15 cellular contexts compared by ENCODE assay signal in the genomic region with DNA sequence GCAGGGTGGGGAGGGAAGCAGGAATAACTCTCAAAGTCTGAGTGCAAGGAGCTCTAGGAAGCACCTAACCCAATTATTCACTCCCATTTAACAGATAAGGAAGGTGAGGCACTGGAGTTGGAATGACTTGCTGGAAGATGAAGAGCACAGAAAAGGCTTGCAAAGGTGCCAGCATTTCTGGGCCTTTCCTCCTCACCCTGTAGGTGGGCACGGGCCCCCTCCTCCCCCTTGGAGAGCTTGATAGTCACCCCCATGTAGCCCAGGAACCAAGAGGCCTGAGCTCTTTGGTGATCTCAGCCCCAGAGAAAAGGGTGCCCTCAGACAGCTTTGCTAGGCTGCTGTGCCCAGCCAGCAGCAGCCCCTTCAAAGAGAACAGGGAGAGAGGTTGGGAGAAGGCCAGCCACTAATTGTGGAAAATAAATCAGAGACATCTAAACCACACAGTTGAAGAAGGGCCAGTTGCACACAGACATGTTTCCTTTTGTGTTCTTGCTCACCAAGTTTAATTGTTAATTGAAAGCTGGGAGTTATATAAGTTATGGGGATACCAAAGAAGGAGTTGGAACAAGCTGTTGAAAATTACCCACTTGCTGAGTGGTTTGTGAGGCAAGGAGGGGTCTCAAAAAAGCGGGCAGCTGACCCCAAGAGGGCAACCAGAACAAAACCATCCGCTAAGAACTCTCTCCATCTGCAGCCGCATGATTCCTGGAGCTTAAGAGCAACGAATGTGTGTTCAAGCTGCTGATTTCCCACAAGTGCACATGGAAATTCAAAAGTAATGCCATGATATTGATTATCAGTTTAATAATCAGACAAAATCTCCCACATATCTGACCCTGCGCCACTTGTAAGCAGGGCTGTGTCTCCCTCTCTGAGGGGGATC.
DNase-seq lines count a peak whose midpoint lies in the region; ATAC-seq, FAIRE-seq and TF ChIP-seq lines count a peak whose summit lies in the region.
"Had no signal": no experiment of that assay in that cellular context is flagged by ENCODE, and none has a peak within 500 bp of the region (broad histone marks: within the 10 kb centered on the region; RNA-seq: fewer than 3 reads in every experiment).

No MANE protein-coding gene starts in this region.

- intact Hi-C loops in CD14-positive monocyte (cut with micrococcal nuclease), result no loop called here
- intact Hi-C loops in prostate gland (cut with DNase I), result no loop called here

- peaks cover 0 to 3% of the 10 kb centered on the region in 2 donors for H3K36me3 Mint-ChIP-seq in CD14-positive monocyte
- H3K36me3 Mint-ChIP-seq: CD4-positive, CD25-positive, alpha-beta regulatory T cell had no signal

- TF ChIP-seq EP300 in gastroesophageal sphincter (IDR thresholded peaks at IDR 0.05), result no peak

- peaks cover 3 to 13% (median 5%) of the 10 kb centered on the region in 3 donors for H3K27me3 Mint-ChIP-seq in CD14-positive monocyte (ENCODE audit: low read depth in 3 of 3)

- no peaks in the 10 kb centered on the region for H3K9me3 Mint-ChIP-seq in CD14-positive monocyte

- ATAC-seq in gastroesophageal sphincter, result no peak
- ATAC-seq in GM19328 (IDR thresholded peaks at IDR 0.05; ENCODE audit: unreplicated experiment), result no peak
- no peak for ATAC-seq in GM21576 (IDR thresholded peaks at IDR 0.05; ENCODE audit: unreplicated experiment)

- 27 to 44% methylated on average over 2 to 5 of the region's 6 CpGs for WGBS in gastroesophageal sphincter (ENCODE audit: low coverage in 1 of 2), 2 donors
- 27% methylated on average over 6 of the region's 6 CpGs for WGBS in prostate gland

- TF ChIP-seq POLR2A in gastroesophageal sphincter (IDR thresholded peaks at IDR 0.05), result no peak
- no peak for TF ChIP-seq POLR2A in prostate gland (IDR thresholded peaks at IDR 0.05)
- no peak for TF ChIP-seq POLR2A in GM12892 (IDR thresholded peaks at IDR 0.05; ENCODE audit: low read depth, low read length)

- no peak overlapping the region for H3K9ac ChIP-seq in adipocyte (ENCODE audit: low read length)

- FAIRE-seq in GM12892 (lab: Jason Lieb, UNC), result no peak

- no peaks in the 10 kb centered on the region for H3K36me3 ChIP-seq in adipocyte (ENCODE audit: control insufficient read depth, insufficient read depth, low read length, severe bottlenecking)
- H3K36me3 ChIP-seq in gastroesophageal sphincter, result no peaks in the 10 kb centered on the region
- H3K36me3 ChIP-seq in prostate gland, result no peaks in the 10 kb centered on the region
- H3K36me3 ChIP-seq: thyroid gland had no signal

- H3K27ac Mint-ChIP-seq in CD14-positive monocyte, result peak overlapping the region in 4 of 7 donors; percentile 12 to 77 (median 56)
- H3K27ac Mint-ChIP-seq: progenitor cell of endocrine pancreas had no signal

- H3K4me3 Mint-ChIP-seq in CD14-positive monocyte, result no peak overlapping the region
- H3K4me3 Mint-ChIP-seq: CD4-positive, CD25-positive, alpha-beta regulatory T cell had no signal

- H3K4me1 Mint-ChIP-seq in CD14-positive monocyte, result peaks cover 49% of the 10 kb centered on the region

- H3K4me1 ChIP-seq in adipocyte (ENCODE audit: control insufficient read depth, insufficient read depth, low read length) (peaks cover 49% of the 10 kb centered on the region), gastroesophageal sphincter (peaks cover 0 to 79% (median 38%) of the 10 kb centered on the region in 3 donors), prostate gland (replicated peaks) (peaks cover 8% of the 10 kb centered on the region)
- H3K4me1 ChIP-seq: foreskin keratinocyte had no signal

- H3K9me3 ChIP-seq in adipocyte (ENCODE audit: control insufficient read depth, low read length), result no peaks in the 10 kb centered on the region
- no peaks in the 10 kb centered on the region for H3K9me3 ChIP-seq in gastroesophageal sphincter
- no peaks in the 10 kb centered on the region for H3K9me3 ChIP-seq in prostate gland
- H3K9me3 ChIP-seq: thyroid gland had no signal

- DNase-seq in CD14-positive monocyte (ENCODE audit: low spot score), result no peak
- peak; percentile 52 for DNase-seq in adipocyte (ENCODE audit: low read depth)
- DNase-seq in prostate gland (ENCODE audit: low spot score), result no peak
- no peak for DNase-seq in GM12892 (ENCODE audit: insufficient read length)
- DNase-seq in stimulated activated CD4-positive, alpha-beta T cell treated with anti-CD3 and anti-CD28 coated beads, Interleukin-4, amount 100 ng/mL, for 24 hours, result no peak
- DNase-seq: activated T-cell treated with anti-CD3 and anti-CD28 coated beads, Interleukin-2, amount 50 U/mL, for 48 hours; CD4-positive, CD25-positive, alpha-beta regulatory T cell; NCI-H446 treated with DMSO at 0.1 percent for 48 hours; thyroid gland had no signal

- no peak for TF ChIP-seq CTCF in CD14-positive monocyte (IDR thresholded peaks at IDR 0.05)
- no peak for TF ChIP-seq CTCF in gastroesophageal sphincter (IDR thresholded peaks at IDR 0.05)
- TF ChIP-seq CTCF in prostate gland (IDR thresholded peaks at IDR 0.05), result no peak

- H3K4me3 ChIP-seq in adipocyte (ENCODE audit: low read length) (no peak overlapping the region), gastroesophageal sphincter (no peak overlapping the region), prostate gland (no peak overlapping the region)
- H3K4me3 ChIP-seq: thyroid gland had no signal

- H3K27ac ChIP-seq in gastroesophageal sphincter, result peak overlapping the region; percentile 12 to 89 (median 86)
- peak overlapping the region; percentile 44 to 68 for H3K27ac ChIP-seq in prostate gland
- H3K27ac ChIP-seq: foreskin keratinocyte, HL-60 had no signal

- H3K27me3 ChIP-seq in adipocyte (replicated peaks; ENCODE audit: control insufficient read depth, insufficient read depth, low read length) (no peaks in the 10 kb centered on the region), gastroesophageal sphincter (no peaks in the 10 kb centered on the region), prostate gland (replicated peaks; ENCODE audit: insufficient read depth) (no peaks in the 10 kb centered on the region)
- H3K27me3 ChIP-seq: foreskin keratinocyte, thyroid gland had no signal
